17 cellular contexts compared by ENCODE assay signal in the genomic region with DNA sequence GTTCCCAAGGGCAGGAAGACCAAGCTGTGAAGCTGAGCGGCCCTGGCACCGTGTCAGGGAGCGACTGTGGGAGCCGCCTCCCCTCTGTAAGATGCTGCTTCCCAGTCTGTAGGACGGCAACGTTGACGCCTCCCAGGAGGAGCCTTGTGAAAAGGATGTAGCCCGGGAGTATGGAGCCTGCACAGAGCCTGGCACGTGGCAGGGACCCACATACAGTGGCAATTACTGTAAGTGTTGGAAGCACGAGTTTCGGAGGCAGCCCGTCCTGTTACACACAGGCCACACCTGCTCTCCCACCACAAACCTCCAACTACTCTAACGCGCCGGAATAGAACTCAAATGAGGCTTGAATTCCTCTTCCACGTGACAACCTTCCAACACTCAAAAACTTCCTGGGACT. TPM values are rescaled to one million over a fixed set of nuclear protein-coding genes. Genes with fewer than 3 reads are reported as not detected.
DNase-seq lines count a peak whose midpoint lies in the region; ATAC-seq, FAIRE-seq and TF ChIP-seq lines count a peak whose summit lies in the region.
"Had no signal": no experiment of that assay in that cellular context is flagged by ENCODE, and none has a peak within 500 bp of the region (broad histone marks: within the 10 kb centered on the region; RNA-seq: fewer than 3 reads in every experiment).

No MANE protein-coding gene starts in this region.

- H3K36me3 ChIP-seq in PC-9 (ENCODE audit: low read depth): 0 out of 2 replicates have a peak, but pooled peaks cover 11% of the 10 kb centered on the region
- H3K36me3 ChIP-seq in HepG2 (replicated peaks in 1 of 2; ENCODE audit: control insufficient read depth in 1 of 2, insufficient read depth in 2 of 2, low read length in 2 of 2): peaks cover 3 to 12% of the 10 kb centered on the region in 2 experiments; a peak in 3 of 5 replicates
- H3K36me3 ChIP-seq in pancreas: no peaks in the 10 kb centered on the region
- H3K36me3 ChIP-seq: MG63, SJSA1 had no signal

- H3K4me1 ChIP-seq in PC-9 (replicated peaks; ENCODE audit: insufficient read depth) (peaks cover 51% of the 10 kb centered on the region), HepG2 (ENCODE audit: insufficient read depth, low read length) (peaks cover 91% of the 10 kb centered on the region), pancreas (peaks cover 39 to 71% (median 55%) of the 10 kb centered on the region in 3 donors)

- peak overlapping the region; percentile 86 for H3K4me2 ChIP-seq in PC-9
- H3K4me2 ChIP-seq in HepG2 (ENCODE audit: low read depth, low read length): peak overlapping the region; percentile 69; the same call in 1 of the 2 replicates

- H3K27me3 ChIP-seq in PC-9 (ENCODE audit: insufficient read depth, low read depth) (no peaks in the 10 kb centered on the region), HepG2 (ENCODE audit: control insufficient read depth in 1 of 2, insufficient read depth in 2 of 2, low read length in 2 of 2) (no peaks in the 10 kb centered on the region), pancreas (no peaks in the 10 kb centered on the region)
- H3K27me3 ChIP-seq: MG63 had no signal

- TF ChIP-seq CTCF in C4-2B (conservative IDR thresholded peaks at IDR 0.05): no peak
- TF ChIP-seq CTCF in PC-9 (conservative IDR thresholded peaks at IDR 0.05): no peak
- no peak for TF ChIP-seq CTCF in HepG2 (CRISPR knock-in tag; IDR thresholded peaks at IDR 0.05)
- TF ChIP-seq CTCF in pancreas (IDR thresholded peaks at IDR 0.05): no peak

- in situ Hi-C loops in HepG2 (cut with HindIII; ENCODE audit: extremely low pct_ligation_motif_present, low pct_unique_long_range_greater_than_20kb): no loop called here

- H2AFZ ChIP-seq in PC-9 (no peak overlapping the region), HepG2 (ENCODE audit: low read length) (no peak overlapping the region)

- POLR2A ChIA-PET in PC-9 (lab: Charles Lee; ENCODE audit: unreplicated experiment): no interaction called here
- POLR2A ChIA-PET in HepG2 (lab: Yijun Ruan, JAX): no interaction called here

- no peak overlapping the region for H3K9ac ChIP-seq in HepG2 (ENCODE audit: insufficient read depth, low read depth, low read length)

- TF ChIP-seq RAD21 in HepG2 (CRISPR knock-in tag; IDR thresholded peaks at IDR 0.05): no peak

- peaks cover 29% of the 10 kb centered on the region for H3F3A ChIP-seq in PC-9 (ENCODE audit: insufficient read depth, low read depth)

- no peak for TF ChIP-seq POLR2A in HepG2 (IDR thresholded peaks at IDR 0.05; ENCODE audit: insufficient read depth in 1 of 2, low read depth in 2 of 2, low read length in 2 of 2)

- no peak overlapping the region for H3K4me3 ChIP-seq in PC-9
- no peak overlapping the region for H3K4me3 ChIP-seq in HepG2 (replicated peaks in 1 of 3; ENCODE audit: insufficient read depth in 1 of 3, low read depth in 2 of 3, low read length in 3 of 3)
- H3K4me3 ChIP-seq in pancreas: no peak overlapping the region
- H3K4me3 ChIP-seq: A549, MG63, SJSA1 had no signal

- H3K27ac ChIP-seq in C4-2B: peak overlapping the region; percentile 80
- H3K27ac ChIP-seq in PC-9: peak overlapping the region; percentile 89; the same call in 1 of the 2 replicates
- no peak overlapping the region for H3K27ac ChIP-seq in HepG2 (ENCODE audit: extremely low read length, insufficient read depth, low read length)
- peak overlapping the region; percentile 54 to 88 (median 72) for H3K27ac ChIP-seq in pancreas
- H3K27ac ChIP-seq: SJSA1 had no signal

- DNase-seq in PC-9 (no peak), HepG2 (ENCODE audit: low spot score) (no peak), pancreas (peak in 1 of 6 donors; percentile 48), HCEC 1CT (no peak), NCI-H128 (lab: John Stamatoyannopoulos, UW; ENCODE audit: unreplicated experiment) (no peak), putamen (ENCODE audit: low spot score) (no peak), NCI-H510A (lab: John Stamatoyannopoulos, UW) (no peak)
- DNase-seq: C1 segment of cervical spinal cord, COR-L47, H9, MG63, NCI-H1092, NCI-H1694 treated with DMSO at 0.1 percent for 48 hours, NCI-H446 had no signal

- peaks cover 95% of the 10 kb centered on the region for H3K79me2 ChIP-seq in PC-9 (ENCODE audit: low read depth)
- peaks cover 86% of the 10 kb centered on the region for H3K79me2 ChIP-seq in HepG2 (ENCODE audit: insufficient read depth, low read length)

- no peak for FAIRE-seq in HepG2 (lab: Jason Lieb, UNC)
- FAIRE-seq in pancreas (lab: Jason Lieb, UNC): no peak
- FAIRE-seq: A549 had no signal

- intact Hi-C loops in PC-9 (cut with micrococcal nuclease; ENCODE audit: unreplicated experiment): no loop called here
- intact Hi-C loops in HepG2 (cut with micrococcal nuclease; ENCODE audit: unreplicated experiment): loop anchor here (2.0 kb wide), 1 partner anchor 98 kb away; no protein-coding TSS in a partner anchor
- intact Hi-C loops in pancreas (cut with DNase I): no loop called here

- WGBS in HepG2 (ENCODE audit: low lambda C conversion rate): 84% methylated on average over 8 of the region's 16 CpGs
- WGBS in pancreas, 2 donors: 67 to 75% methylated on average over 15 of the region's 16 CpGs

- TF ChIP-seq EP300 in HepG2 (IDR thresholded peaks at IDR 0.05; ENCODE audit: low read depth in 2 of 2, low read length in 2 of 2) (no peak), HepG2 (CRISPR knock-in tag; IDR thresholded peaks at IDR 0.05; ENCODE audit: borderline replicate concordance) (no peak)

- H4K20me1 ChIP-seq in PC-9 (ENCODE audit: insufficient read depth): peaks cover 13% of the 10 kb centered on the region; the same call in 1 of the 2 replicates
- peaks cover 23% of the 10 kb centered on the region; the same call in 1 of the 2 replicates for H4K20me1 ChIP-seq in HepG2 (ENCODE audit: insufficient read depth, low read length)

- CTCF ChIA-PET in PC-9 (lab: Charles Lee) (no interaction called here), HepG2 (lab: Yijun Ruan, JAX; ENCODE audit: low intra/inter-chr PET ratio, low total read pairs) (no interaction called here)

- H3K9me2 ChIP-seq in PC-9 (ENCODE audit: insufficient read depth): no peaks in the 10 kb centered on the region

- H3K9me3 ChIP-seq in PC-9 (ENCODE audit: insufficient read depth, low read depth) (no peaks in the 10 kb centered on the region), HepG2 (ENCODE audit: low read length) (no peaks in the 10 kb centered on the region), pancreas (no peaks in the 10 kb centered on the region)
- H3K9me3 ChIP-seq: A549, MG63 had no signal

- ATAC-seq in HepG2 (no peak), pancreas (no peak)
- ATAC-seq: A549 had no signal

- BruUV-seq in PC-9 (replicated peaks; lab: Mats Ljungman, UMichigan): no TSS peak
- no TSS peak for BruUV-seq in HepG2 (replicated peaks; lab: Mats Ljungman, UMichigan)

TF ChIP-seq in HepG2, 621 proteins besides CTCF, POLR2A, EP300 and RAD21 (continues in another document):
- no peak for TF ChIP-seq MBD4 (IDR thresholded peaks at IDR 0.05; ENCODE audit: borderline replicate concordance, low read length)
- TF ChIP-seq YY1 (IDR thresholded peaks at IDR 0.05; ENCODE audit: insufficient read depth, insufficient replicate concordance, low read depth, low read length): no peak
- no peak for TF ChIP-seq ZNF839 (CRISPR knock-in tag; IDR thresholded peaks at IDR 0.05; ENCODE audit: borderline replicate concordance)
- TF ChIP-seq, protein P1, sequence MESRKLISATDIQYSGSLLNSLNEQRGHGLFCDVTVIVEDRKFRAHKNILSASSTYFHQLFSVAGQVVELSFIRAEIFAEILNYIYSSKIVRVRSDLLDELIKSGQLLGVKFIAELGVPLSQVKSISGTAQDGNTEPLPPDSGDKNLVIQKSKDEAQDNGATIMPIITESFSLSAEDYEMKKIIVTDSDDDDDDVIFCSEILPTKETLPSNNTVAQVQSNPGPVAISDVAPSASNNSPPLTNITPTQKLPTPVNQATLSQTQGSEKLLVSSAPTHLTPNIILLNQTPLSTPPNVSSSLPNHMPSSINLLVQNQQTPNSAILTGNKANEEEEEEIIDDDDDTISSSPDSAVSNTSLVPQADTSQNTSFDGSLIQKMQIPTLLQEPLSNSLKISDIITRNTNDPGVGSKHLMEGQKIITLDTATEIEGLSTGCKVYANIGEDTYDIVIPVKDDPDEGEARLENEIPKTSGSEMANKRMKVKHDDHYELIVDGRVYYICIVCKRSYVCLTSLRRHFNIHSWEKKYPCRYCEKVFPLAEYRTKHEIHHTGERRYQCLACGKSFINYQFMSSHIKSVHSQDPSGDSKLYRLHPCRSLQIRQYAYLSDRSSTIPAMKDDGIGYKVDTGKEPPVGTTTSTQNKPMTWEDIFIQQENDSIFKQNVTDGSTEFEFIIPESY (CRISPR knock-in tag; IDR thresholded peaks at IDR 0.05): no peak
- no peak for TF ChIP-seq ZNF101 (CRISPR knock-in tag; IDR thresholded peaks at IDR 0.05; ENCODE audit: borderline replicate concordance, low read depth)

RNA-seq across cellular contexts. Expression of a gene that starts 6.6 kb away (rescaled TPM):
- total RNA-seq in PC-9 (2021): 31.9 and 41.0 TPM in 2 replicates
- 15.2 and 15.6 TPM in 2 replicates for total RNA-seq in HepG2 (2016; rRNA removed; fragmentation: Illumina TruSeq; extraction: Trizol)
- 5.8 and 6.2 TPM in 2 replicates for total RNA-seq in HepG2 (2016; cell fraction: cytosol; rRNA removed; fragmentation: Illumina TruSeq; extraction: Trizol; ENCODE audit: low read depth)
- 13.5 and 15.3 TPM in 2 replicates for total RNA-seq in HepG2 (2016; cell fraction: insoluble cytoplasmic fraction; rRNA removed; fragmentation: Illumina TruSeq; extraction: Trizol)
- 12.0 and 13.1 TPM in 2 replicates for total RNA-seq in HepG2 (2016; cell fraction: membrane; rRNA removed; fragmentation: Illumina TruSeq; extraction: Trizol)
- total RNA-seq in HepG2 (2016; cell fraction: nucleus; rRNA removed; fragmentation: Illumina TruSeq; extraction: Trizol): 6.5 and 7.9 TPM in 2 replicates
- 27.3 and 30.5 TPM in 2 replicates for polyA plus RNA-seq in HepG2 (2011; rRNA removed)
- 28.4 and 39.0 TPM in 2 replicates for polyA plus RNA-seq in HepG2 (2011; cell fraction: cytosol; rRNA removed)
- polyA plus RNA-seq in HepG2 (2011; cell fraction: nucleus; rRNA removed): 12.0 and 13.8 TPM in 2 replicates
- 14.6 and 20.9 TPM in 2 replicates for polyA plus RNA-seq in HepG2 (2012)
- polyA plus RNA-seq in HepG2 (2016; cell fraction: cytosol; fragmentation: Illumina TruSeq; extraction: Trizol; ENCODE audit: low read depth): 4.5 and 5.9 TPM in 2 replicates
- polyA plus RNA-seq in HepG2 (2016; cell fraction: insoluble cytoplasmic fraction; fragmentation: Illumina TruSeq; extraction: Trizol; ENCODE audit: low read depth): 13.3 and 15.2 TPM in 2 replicates
- 7.5 and 8.5 TPM in 2 replicates for polyA plus RNA-seq in HepG2 (2016; cell fraction: membrane; fragmentation: Illumina TruSeq; extraction: Trizol; ENCODE audit: low read depth)
- 9.6 and 9.8 TPM in 2 replicates for polyA plus RNA-seq in HepG2 (2016; cell fraction: nucleus; fragmentation: Illumina TruSeq; extraction: Trizol; ENCODE audit: insufficient read depth, low read depth)
- polyA minus RNA-seq in HepG2 (2011; rRNA and poly(A)+ RNA removed; ENCODE audit: low replicate concordance): 7.5 and 23.0 TPM in 2 replicates
- polyA minus RNA-seq in HepG2 (2011; cell fraction: cytosol; rRNA and poly(A)+ RNA removed): 12.6 and 15.1 TPM in 2 replicates
- 8.2 TPM in 2 replicates for polyA minus RNA-seq in HepG2 (2011; cell fraction: nucleus; rRNA and poly(A)+ RNA removed)
- total RNA-seq in pancreas: 10 to 100 TPM in 5 of 6 donors, 1 to 10 TPM in 1; 9.3 to 23.1 (median 14.2) TPM
- polyA plus RNA-seq in pancreas: 10 to 100 TPM; 10.9 to 23.6 TPM
